10 cellular contexts compared by ENCODE assay signal in genomic region chr18:26435415-26436095, GRCh38.
"Had no signal": no experiment of that assay in that cellular context is flagged by ENCODE, and none has a peak within 500 bp of the region (broad histone marks: within the 10 kb centered on the region; RNA-seq: fewer than 3 reads in every experiment).

No MANE protein-coding gene starts in this region.

- H3K9me3 Mint-ChIP-seq: activated naive CD4-positive, alpha-beta T cell treated with anti-CD3 and anti-CD28 coated beads for 36 hours; activated T-helper 1 cell treated with anti-CD3 and anti-CD28 coated beads, Interleukin-12 subunit alpha, Interleukin-12 subunit beta, Interleukin-2, Interleukin-4 antibody, amounts not matched to agents 30 ng/mL and 10 ng/mL and 1 ng/mL, durations not matched to agents 14 hours and 24 hours and 36 hours; neural progenitor cell; WTC11 had no signal

- H3K36me3 ChIP-seq: neural progenitor cell had no signal

- H3K4me3 ChIP-seq: neural progenitor cell had no signal

- H3K4me1 ChIP-seq: neural progenitor cell had no signal

- H3K4me3 Mint-ChIP-seq: activated naive CD4-positive, alpha-beta T cell treated with anti-CD3 and anti-CD28 coated beads for 36 hours; activated T-helper 1 cell treated with anti-CD3 and anti-CD28 coated beads, Interleukin-12 subunit alpha, Interleukin-12 subunit beta, Interleukin-2, Interleukin-4 antibody, amounts not matched to agents 30 ng/mL and 10 ng/mL and 1 ng/mL, durations not matched to agents 14 hours and 24 hours and 36 hours; effector memory CD8-positive, alpha-beta T cell; immature natural killer cell; neural progenitor cell; WTC11 had no signal

- H3K4me1 Mint-ChIP-seq: immature natural killer cell had no signal

- ATAC-seq: effector memory CD8-positive, alpha-beta T cell had no signal

- H3K27me3 ChIP-seq: neural progenitor cell had no signal

- H3K27ac ChIP-seq: neural progenitor cell had no signal

- DNase-seq: activated CD4-positive, alpha-beta T cell treated with anti-CD3 and anti-CD28 coated beads for 48 hours; activated naive CD4-positive, alpha-beta T cell treated with anti-CD3 and anti-CD28 coated beads for 36 hours; central memory CD4-positive, alpha-beta T cell; cortex of kidney; effector memory CD8-positive, alpha-beta T cell; immature natural killer cell; small intestine had no signal

- H3K27ac Mint-ChIP-seq: activated naive CD4-positive, alpha-beta T cell treated with anti-CD3 and anti-CD28 coated beads for 36 hours; activated T-helper 1 cell treated with anti-CD3 and anti-CD28 coated beads, Interleukin-12 subunit alpha, Interleukin-12 subunit beta, Interleukin-2, Interleukin-4 antibody, amounts not matched to agents 30 ng/mL and 10 ng/mL and 1 ng/mL, durations not matched to agents 14 hours and 24 hours and 36 hours; effector memory CD8-positive, alpha-beta T cell; immature natural killer cell; neural progenitor cell; WTC11 had no signal

- H3K36me3 Mint-ChIP-seq: immature natural killer cell, neural progenitor cell, WTC11 had no signal
